In genomic region chr12:68166317-68166830, GRCh38 we compare ENCODE assay signal across 25 cellular contexts. TPM values are rescaled to one million over a fixed set of nuclear protein-coding genes. Genes with fewer than 3 reads are reported as not detected.
"Had no signal": no experiment of that assay in that cellular context is flagged by ENCODE, and none has a peak within 500 bp of the region (broad histone marks: within the 10 kb centered on the region; RNA-seq: fewer than 3 reads in every experiment).

No MANE protein-coding gene starts in this region.

- H3K9me3 Mint-ChIP-seq: IgD-negative memory B cell had no signal

- FAIRE-seq: HepG2, RCC 7860 had no signal

- H3K9me3 ChIP-seq: SK-N-SH had no signal

- H3K27me3 Mint-ChIP-seq: IgD-negative memory B cell had no signal

- H3K4me3 Mint-ChIP-seq: IgD-negative memory B cell had no signal

- H3K27ac Mint-ChIP-seq: IgD-negative memory B cell had no signal

- ATAC-seq: HepG2 had no signal

- H3K9ac ChIP-seq: SK-N-SH had no signal

- H3K4me2 ChIP-seq: SK-N-SH had no signal

- DNase-seq: KBM-7, MV-4-11, NCI-H1048, NCI-H1105, NCI-H1417, NCI-H1436 treated with DMSO at 0.1 percent for 48 hours, NCI-H1694, NCI-H187 treated with DMSO at 0.1 percent for 48 hours, NCI-H2029 treated with DMSO at 0.1 percent for 48 hours, NCI-H226, NCI-H446, NCI-H510A, NCI-H524 treated with DMSO at 0.1 percent for 48 hours, NCI-H69, NCI-H774, Right ventricle myocardium superior, RPMI8226, SK-N-SH had no signal

RNA-seq across cellular contexts. Expression of gene IFNG, which starts 6.8 kb away (rescaled TPM):
- total RNA-seq: HepG2, HT1080, LHCN-M2, MCF 10A, Right ventricle myocardium superior, SK-MEL-5 had no signal
- polyA plus RNA-seq: HepG2, IgD-negative memory B cell, SK-N-SH had no signal

RNA-seq across cellular contexts. Expression of gene IL26, which starts 59.2 kb away (rescaled TPM):
- total RNA-seq: HepG2, HT1080, LHCN-M2, MCF 10A, Right ventricle myocardium superior, SK-MEL-5 had no signal
- polyA plus RNA-seq: HepG2, IgD-negative memory B cell, SK-N-SH had no signal
